Comparison of ENCODE assay signal across 15 cellular contexts in genomic region chr12:3225154-3225795, GRCh38.
DNase-seq lines count a peak whose midpoint lies in the region; ATAC-seq and TF ChIP-seq lines count a peak whose summit lies in the region.
"Had no signal": no experiment of that assay in that cellular context is flagged by ENCODE, and none has a peak within 500 bp of the region (broad histone marks: within the 10 kb centered on the region; RNA-seq: fewer than 3 reads in every experiment).

No MANE protein-coding gene starts in this region.

- WGBS in mesenchymal stem cell = 34% methylated on average over 20 of the region's 20 CpGs
- 51 to 64% (median 56%) methylated on average over 19 to 20 of the region's 20 CpGs for WGBS in spleen, 5 donors

- TF ChIP-seq CTCF in spleen (IDR thresholded peaks at IDR 0.05 in 8 of 11, conservative IDR thresholded peaks at IDR 0.05 in 3 of 11) = no peak

- no peak overlapping the region for H2AFZ ChIP-seq in mesenchymal stem cell (ENCODE audit: low read depth, low read length)

- H2BK12ac ChIP-seq in mesenchymal stem cell (ENCODE audit: low read length in 2 of 2) = peak overlapping the region; percentile 35 to 89

- peak overlapping the region; percentile 47 to 61 for H3K18ac ChIP-seq in mesenchymal stem cell (ENCODE audit: low read depth in 1 of 2, low read length in 2 of 2)

- peak overlapping the region; percentile 44 for H2BK15ac ChIP-seq in mesenchymal stem cell (ENCODE audit: low read depth, poor library complexity, severe bottlenecking)

- ATAC-seq in HG02623 (IDR thresholded peaks at IDR 0.05; ENCODE audit: unreplicated experiment) = no peak
- ATAC-seq: CD8-positive, alpha-beta T cell; gastrocnemius medialis had no signal

- DNase-seq in LHCN-M2 (ENCODE audit: low read depth) (peak; percentile 92), amniotic stem cell (lab: John Stamatoyannopoulos, UW) (peak; percentile 29), mesenchymal stem cell (peak; percentile 92), ureter (ENCODE audit: low spot score) (no peak), spleen (no peak), head of caudate nucleus (no peak)
- DNase-seq: activated CD8-positive, alpha-beta memory T cell treated with anti-CD3 and anti-CD28 coated beads for 24 hours; CD8-positive, alpha-beta T cell; gastrocnemius medialis; MG63; RPMI8226; stimulated activated CD4-positive, alpha-beta T cell treated with anti-CD3 and anti-CD28 coated beads, Interleukin-4, amount 100 ng/mL, for 24 hours; tibial artery had no signal

- no peak overlapping the region for H3K23ac ChIP-seq in mesenchymal stem cell (ENCODE audit: low read length in 2 of 2)

- H2AK5ac ChIP-seq in mesenchymal stem cell (ENCODE audit: low read length, severe bottlenecking) = peak overlapping the region; percentile 58

- peak overlapping the region; percentile 72 for H4K8ac ChIP-seq in mesenchymal stem cell (ENCODE audit: low read length)

- peak overlapping the region in 1 of 2 experiments; percentile 35 for H3K14ac ChIP-seq in mesenchymal stem cell (ENCODE audit: low read length in 2 of 2)

- no peaks in the 10 kb centered on the region for H3K36me3 ChIP-seq in BLaER1
- peaks cover 0 to 27% of the 10 kb centered on the region in 2 experiments for H3K36me3 ChIP-seq in mesenchymal stem cell (ENCODE audit: control insufficient read depth in 1 of 2, insufficient read depth in 2 of 2, low read depth in 1 of 2, low read length in 2 of 2)
- H3K36me3 ChIP-seq in spleen = no peaks in the 10 kb centered on the region
- H3K36me3 ChIP-seq: gastrocnemius medialis, MG63, tibial artery had no signal

- H3K9me3 ChIP-seq in BLaER1 = peaks cover 4% of the 10 kb centered on the region; the same call in 1 of the 2 replicates
- peaks cover 5% of the 10 kb centered on the region for H3K9me3 ChIP-seq in mesenchymal stem cell (ENCODE audit: control insufficient read depth, low read length)
- H3K9me3 ChIP-seq in spleen = peaks cover 0 to 8% (median 4%) of the 10 kb centered on the region in 8 donors
- H3K9me3 ChIP-seq: gastrocnemius medialis, MG63, tibial artery had no signal

- peaks cover 100% of the 10 kb centered on the region for H3K4me1 ChIP-seq in BLaER1
- H3K4me1 ChIP-seq in mesenchymal stem cell (ENCODE audit: control insufficient read depth, insufficient read depth, low read depth, low read length) = peaks cover 42% of the 10 kb centered on the region
- H3K4me1 ChIP-seq in spleen = peaks cover 0 to 48% (median 28%) of the 10 kb centered on the region in 6 donors

- H3K27ac ChIP-seq in BLaER1 (peak overlapping the region; percentile 95), mesenchymal stem cell (ENCODE audit: low read length, poor library complexity, severe bottlenecking) (peak overlapping the region; percentile 79), spleen (no peak overlapping the region)
- H3K27ac ChIP-seq: gastrocnemius medialis, tibial artery had no signal

- H3K27me3 ChIP-seq in BLaER1 (no peaks in the 10 kb centered on the region), mesenchymal stem cell (ENCODE audit: control insufficient read depth in 1 of 2, insufficient read depth in 1 of 2, low read length in 2 of 2) (no peaks in the 10 kb centered on the region), spleen (replicated peaks in 1 of 7) (no peaks in the 10 kb centered on the region)
- H3K27me3 ChIP-seq: gastrocnemius medialis, MG63, tibial artery had no signal

- no peak overlapping the region for H2BK5ac ChIP-seq in mesenchymal stem cell (ENCODE audit: low read depth, low read length, poor library complexity, severe bottlenecking)

- no peaks in the 10 kb centered on the region for H4K20me1 ChIP-seq in BLaER1

- no peak overlapping the region for H2BK120ac ChIP-seq in mesenchymal stem cell (ENCODE audit: low read depth, low read length)

- intact Hi-C loops in spleen (cut with DNase I; ENCODE audit: low total_unique reads) (no loop called here), head of caudate nucleus (cut with DNase I) (no loop called here)

- TF ChIP-seq POLR2A in spleen (IDR thresholded peaks at IDR 0.05) = no peak

- H4K91ac ChIP-seq in mesenchymal stem cell (ENCODE audit: low read length) = peak overlapping the region; percentile 77

- H3K4me2 ChIP-seq in BLaER1 (peak overlapping the region; percentile 97), mesenchymal stem cell (ENCODE audit: low read length, poor library complexity, severe bottlenecking) (no peak overlapping the region)

- H3K9ac ChIP-seq in BLaER1 = peak overlapping the region; percentile 79
- no peak overlapping the region for H3K9ac ChIP-seq in mesenchymal stem cell (ENCODE audit: low read length)

- H3K4me3 ChIP-seq in BLaER1 (peak overlapping the region; percentile 15; the same call in 1 of the 2 replicates), mesenchymal stem cell (ENCODE audit: insufficient read depth in 1 of 2, low read depth in 1 of 2, low read length in 2 of 2) (no peak overlapping the region), spleen (no peak overlapping the region)
- H3K4me3 ChIP-seq: gastrocnemius medialis, MG63, tibial artery had no signal

- peak overlapping the region; percentile 40 to 81 for H3K4ac ChIP-seq in mesenchymal stem cell (ENCODE audit: low read depth in 1 of 2, low read length in 2 of 2)

- peaks cover 23% of the 10 kb centered on the region for H3K79me1 ChIP-seq in mesenchymal stem cell (replicated peaks; ENCODE audit: low read length, poor library complexity, severe bottlenecking)

Comparison
In these comparisons a context has a peak if more than half of its experiments do, and no peak if none do; other contexts are left out.
1. H3K27ac ChIP-seq: peak in BLaER1 (single experiment) and mesenchymal stem cell (single experiment); none in spleen (0 of 8).
2. DNase-seq: peak in LHCN-M2 (single experiment), amniotic stem cell (single experiment) and mesenchymal stem cell (single experiment); none in ureter (single experiment), spleen (single experiment) and head of caudate nucleus (0 of 42).